13 cellular contexts compared by ENCODE assay signal in genomic region chr9:98247826-98248657, GRCh38. TPM values are rescaled to one million over a fixed set of nuclear protein-coding genes. Genes with fewer than 3 reads are reported as not detected.
A peak's percentile ranks its signal among the peaks of the same experiment; 100 is the strongest.
DNase-seq lines count a peak whose midpoint lies in the region; ATAC-seq, FAIRE-seq and TF ChIP-seq lines count a peak whose summit lies in the region.
"Had no signal": no experiment of that assay in that cellular context is flagged by ENCODE, and none has a peak within 500 bp of the region (broad histone marks: within the 10 kb centered on the region; RNA-seq: fewer than 3 reads in every experiment).

No MANE protein-coding gene starts in this region.

- H3K36me3 ChIP-seq in keratinocyte (ENCODE audit: control insufficient read depth in 2 of 2, extremely low read depth in 1 of 2, insufficient read depth in 2 of 2, low read length in 2 of 2) = peaks cover 22 to 42% of the 10 kb centered on the region in 2 experiments

- TF ChIP-seq CTCF in HFFc6 (IDR thresholded peaks at IDR 0.05) = no peak
- no peak for TF ChIP-seq CTCF in keratinocyte (optimal IDR thresholded peaks at IDR 0.05 in 1 of 3, IDR thresholded peaks at IDR 0.05 in 1 of 3, conservative IDR thresholded peaks at IDR 0.05 in 1 of 3; ENCODE audit: extremely low read depth in 1 of 3, insufficient read depth in 2 of 3, low read length in 3 of 3)

- H2AFZ ChIP-seq in keratinocyte (ENCODE audit: control insufficient read depth, low read length) = no peak overlapping the region

- H3K4me1 ChIP-seq in keratinocyte (ENCODE audit: control insufficient read depth, extremely low read depth, insufficient read depth, low read length) = peaks cover 71% of the 10 kb centered on the region

- H3K9me1 ChIP-seq in keratinocyte (ENCODE audit: control insufficient read depth, extremely low read depth, insufficient read depth, low read length) = no peaks in the 10 kb centered on the region

- intact Hi-C loops in activated T-helper 1 cell treated with anti-CD3 and anti-CD28 coated beads, Interleukin-12 subunit alpha, Interleukin-12 subunit beta, Interleukin-2, Interleukin-4 antibody, amounts not matched to agents 30 ng/mL and 10 ng/mL and 1 ng/mL, durations not matched to agents 14 hours and 24 hours and 36 hours (cut with micrococcal nuclease) = no loop called here

- DNase-seq in HFFc6 (no peak), keratinocyte (ENCODE audit: low read depth, low spot score) (no peak), substantia nigra (lab: John Stamatoyannopoulos, UW) (no peak), DMS53 treated with DMSO at 0.1 percent for 48 hours (lab: John Stamatoyannopoulos, UW; ENCODE audit: unreplicated experiment) (no peak)
- no peak for DNase-seq in activated T-helper 1 cell treated with anti-CD3 and anti-CD28 coated beads, Interleukin-12 subunit alpha, Interleukin-12 subunit beta, Interleukin-2, Interleukin-4 antibody, amounts not matched to agents 30 ng/mL and 10 ng/mL and 1 ng/mL, durations not matched to agents 14 hours and 24 hours and 36 hours (ENCODE audit: low spot score)
- DNase-seq: MG63, NCI-H446, SHP77 had no signal

- peak overlapping the region; percentile 55 for H3K4me3 Mint-ChIP-seq in HFFc6
- no peak overlapping the region for H3K4me3 Mint-ChIP-seq in activated T-helper 1 cell treated with anti-CD3 and anti-CD28 coated beads, Interleukin-12 subunit alpha, Interleukin-12 subunit beta, Interleukin-2, Interleukin-4 antibody, amounts not matched to agents 30 ng/mL and 10 ng/mL and 1 ng/mL, durations not matched to agents 14 hours and 24 hours and 36 hours
- H3K4me3 Mint-ChIP-seq: activated CD4-positive, alpha-beta T cell treated with anti-CD3 and anti-CD28 coated beads, Interleukin-2, amount 10 ng/mL, durations not matched to agents 7 days and 5 days had no signal

- H3K27me3 Mint-ChIP-seq in HFFc6 (ENCODE audit: insufficient read depth) = peaks cover 2% of the 10 kb centered on the region; the same call in 1 of the 2 replicates
- H3K27me3 Mint-ChIP-seq in activated T-helper 1 cell treated with anti-CD3 and anti-CD28 coated beads, Interleukin-12 subunit alpha, Interleukin-12 subunit beta, Interleukin-2, Interleukin-4 antibody, amounts not matched to agents 30 ng/mL and 10 ng/mL and 1 ng/mL, durations not matched to agents 14 hours and 24 hours and 36 hours (ENCODE audit: insufficient read depth) = no peaks in the 10 kb centered on the region
- H3K27me3 Mint-ChIP-seq: activated CD4-positive, alpha-beta T cell treated with anti-CD3 and anti-CD28 coated beads, Interleukin-2, amount 10 ng/mL, durations not matched to agents 7 days and 5 days had no signal

- FAIRE-seq in keratinocyte (lab: Jason Lieb, UNC) = no peak
- FAIRE-seq: GM12892 had no signal

- peak overlapping the region in 2 of 3 experiments; percentile 38 to 44 for H3K4me3 ChIP-seq in keratinocyte (ENCODE audit: control insufficient read depth in 2 of 3, extremely low read depth in 1 of 3, insufficient read depth in 2 of 3, low read depth in 1 of 3, low read length in 3 of 3)
- H3K4me3 ChIP-seq: lung, MG63 had no signal

- H3K27ac ChIP-seq in keratinocyte (ENCODE audit: control insufficient read depth, insufficient read depth, low read length) = peak overlapping the region; percentile 91
- H3K27ac ChIP-seq in substantia nigra (ENCODE audit: low read depth, low read length, poor library complexity, severe bottlenecking) = peak overlapping the region; percentile 21

- peak overlapping the region; percentile 99 for H3K27ac Mint-ChIP-seq in HFFc6
- H3K27ac Mint-ChIP-seq in activated T-helper 1 cell treated with anti-CD3 and anti-CD28 coated beads, Interleukin-12 subunit alpha, Interleukin-12 subunit beta, Interleukin-2, Interleukin-4 antibody, amounts not matched to agents 30 ng/mL and 10 ng/mL and 1 ng/mL, durations not matched to agents 14 hours and 24 hours and 36 hours = peak overlapping the region; percentile 84

- H4K20me1 ChIP-seq in keratinocyte (ENCODE audit: control insufficient read depth, extremely low read depth, insufficient read depth, low read length) = no peaks in the 10 kb centered on the region

- peaks cover 60% of the 10 kb centered on the region for H3K79me2 ChIP-seq in keratinocyte (ENCODE audit: control insufficient read depth, insufficient read depth, low read length)

- ATAC-seq in GM21515 (IDR thresholded peaks at IDR 0.05; ENCODE audit: unreplicated experiment) = no peak
- ATAC-seq in HG03025 (IDR thresholded peaks at IDR 0.05; ENCODE audit: low FRiP score, unreplicated experiment) = no peak

- dilution Hi-C loops in keratinocyte (cut with MboI; ENCODE audit: extremely low pct_ligation_motif_present, low sequenced_read_pairs) = no loop called here

- peak overlapping the region; percentile 71 for H3K9ac ChIP-seq in keratinocyte (ENCODE audit: control insufficient read depth, extremely low read depth, insufficient read depth, low read length)

- peaks cover 45% of the 10 kb centered on the region for H3K36me3 Mint-ChIP-seq in HFFc6 (ENCODE audit: low read depth)
- H3K36me3 Mint-ChIP-seq in activated T-helper 1 cell treated with anti-CD3 and anti-CD28 coated beads, Interleukin-12 subunit alpha, Interleukin-12 subunit beta, Interleukin-2, Interleukin-4 antibody, amounts not matched to agents 30 ng/mL and 10 ng/mL and 1 ng/mL, durations not matched to agents 14 hours and 24 hours and 36 hours (ENCODE audit: low read depth) = no peaks in the 10 kb centered on the region

- no peaks in the 10 kb centered on the region for H3K27me3 ChIP-seq in keratinocyte (ENCODE audit: control insufficient read depth, extremely low read depth, insufficient read depth, low read length)
- H3K27me3 ChIP-seq: MG63 had no signal

- peaks cover 72% of the 10 kb centered on the region for H3K4me1 Mint-ChIP-seq in HFFc6 (ENCODE audit: low read depth)
- H3K4me1 Mint-ChIP-seq in activated T-helper 1 cell treated with anti-CD3 and anti-CD28 coated beads, Interleukin-12 subunit alpha, Interleukin-12 subunit beta, Interleukin-2, Interleukin-4 antibody, amounts not matched to agents 30 ng/mL and 10 ng/mL and 1 ng/mL, durations not matched to agents 14 hours and 24 hours and 36 hours (ENCODE audit: low read depth) = peaks cover 28% of the 10 kb centered on the region

- no peaks in the 10 kb centered on the region for H3K9me3 ChIP-seq in keratinocyte (ENCODE audit: control insufficient read depth, low read depth, low read length)
- H3K9me3 ChIP-seq: MG63 had no signal

- H3K9me3 Mint-ChIP-seq in HFFc6 = no peaks in the 10 kb centered on the region
- no peaks in the 10 kb centered on the region for H3K9me3 Mint-ChIP-seq in activated T-helper 1 cell treated with anti-CD3 and anti-CD28 coated beads, Interleukin-12 subunit alpha, Interleukin-12 subunit beta, Interleukin-2, Interleukin-4 antibody, amounts not matched to agents 30 ng/mL and 10 ng/mL and 1 ng/mL, durations not matched to agents 14 hours and 24 hours and 36 hours
- H3K9me3 Mint-ChIP-seq: activated CD4-positive, alpha-beta T cell treated with anti-CD3 and anti-CD28 coated beads, Interleukin-2, amount 10 ng/mL, durations not matched to agents 7 days and 5 days had no signal

- H3K4me2 ChIP-seq in keratinocyte (ENCODE audit: control insufficient read depth, extremely low read depth, insufficient read depth, low read depth, low read length) = peak overlapping the region; percentile 83

RNA-seq across cellular contexts. Expression of gene TBC1D2, which starts 7.4 kb away (rescaled TPM):
- total RNA-seq in HFFc6 (2021; fragmentation: NEBNext Ultra II Directional; extraction: Animal tissue kit (Norgen Biotek cat#: 25700)) = 10 to 100 TPM; 31.9 to 39.4 (median 36.5) TPM
- 1.8 and 2.2 TPM in 2 replicates for total RNA-seq in activated T-helper 1 cell treated with anti-CD3 and anti-CD28 coated beads, Interleukin-12 subunit alpha, Interleukin-12 subunit beta, Interleukin-2, Interleukin-4 antibody, amounts not matched to agents 30 ng/mL and 10 ng/mL and 1 ng/mL, durations not matched to agents 14 hours and 24 hours and 36 hours
- 59.2 to 110 TPM (median 73.2 TPM) in 3 replicates for polyA plus RNA-seq in keratinocyte
- 66.9 TPM for polyA plus RNA-seq in keratinocyte (2011; ENCODE audit: low read depth)
- 59.8 and 88.4 TPM in 2 replicates for polyA plus RNA-seq in keratinocyte (2011; cell fraction: cytosol; rRNA removed)
- 113 and 139 TPM in 2 replicates for polyA plus RNA-seq in keratinocyte (2011; cell fraction: nucleus; rRNA removed)
- 89.1 and 89.3 TPM in 2 replicates for polyA plus RNA-seq in keratinocyte (2012; ENCODE audit: low replicate concordance)
- 88.4 to 139 TPM (median 131 TPM) in 3 replicates for polyA minus RNA-seq in keratinocyte
- polyA minus RNA-seq in keratinocyte (2011; cell fraction: cytosol; rRNA and poly(A)+ RNA removed) = 166 TPM
- polyA minus RNA-seq in keratinocyte (2011; cell fraction: nucleus; rRNA and poly(A)+ RNA removed) = 86.6 and 94.1 TPM in 2 replicates

RNA-seq across cellular contexts. Expression of gene CORO2A, which starts 55.6 kb away (rescaled TPM):
- 1 to 10 TPM in 3 of 6 experiments, under 1 TPM in 3; 0.84 to 2.4 (median 1.1) TPM for total RNA-seq in HFFc6 (2021; fragmentation: NEBNext Ultra II Directional; extraction: Animal tissue kit (Norgen Biotek cat#: 25700))
- total RNA-seq in activated T-helper 1 cell treated with anti-CD3 and anti-CD28 coated beads, Interleukin-12 subunit alpha, Interleukin-12 subunit beta, Interleukin-2, Interleukin-4 antibody, amounts not matched to agents 30 ng/mL and 10 ng/mL and 1 ng/mL, durations not matched to agents 14 hours and 24 hours and 36 hours = 1.3 TPM in 2 replicates
- polyA plus RNA-seq in keratinocyte = 30.9 to 45.2 TPM (median 31.7 TPM) in 3 replicates
- polyA plus RNA-seq in keratinocyte (2011; ENCODE audit: low read depth) = 9.8 TPM
- polyA plus RNA-seq in keratinocyte (2011; cell fraction: cytosol; rRNA removed) = 33.2 and 34.5 TPM in 2 replicates
- 35.1 and 38.7 TPM in 2 replicates for polyA plus RNA-seq in keratinocyte (2011; cell fraction: nucleus; rRNA removed)
- 17.9 and 33.7 TPM in 2 replicates for polyA plus RNA-seq in keratinocyte (2012; ENCODE audit: low replicate concordance)
- 49.6 to 65.0 TPM (median 51.0 TPM) in 3 replicates for polyA minus RNA-seq in keratinocyte
- 38.0 TPM for polyA minus RNA-seq in keratinocyte (2011; cell fraction: cytosol; rRNA and poly(A)+ RNA removed)
- polyA minus RNA-seq in keratinocyte (2011; cell fraction: nucleus; rRNA and poly(A)+ RNA removed) = 23.0 and 30.8 TPM in 2 replicates

Comparison
In these comparisons a context has a peak if more than half of its experiments do, and no peak if none do; other contexts are left out.
1. RNA of gene TBC1D2, which starts 7.4 kb away (total RNA-seq): 31.9 to 39.4 TPM in HFFc6; 1.8 to 2.2 TPM in activated T-helper 1 cell treated with anti-CD3 and anti-CD28 coated beads, Interleukin-12 subunit alpha, Interleukin-12 subunit beta, Interleukin-2, Interleukin-4 antibody, amounts not matched to agents 30 ng/mL and 10 ng/mL and 1 ng/mL, durations not matched to agents 14 hours and 24 hours and 36 hours; every median in the first group is over 10 times any median in the second.